ENCODE assay signal across 10 cellular contexts in genomic region chr12:66813137-66813867, GRCh38.
DNase-seq lines count a peak whose midpoint lies in the region; TF ChIP-seq lines count a peak whose summit lies in the region.
"Had no signal": no experiment of that assay in that cellular context is flagged by ENCODE, and none has a peak within 500 bp of the region (broad histone marks: within the 10 kb centered on the region; RNA-seq: fewer than 3 reads in every experiment).

No MANE protein-coding gene starts in this region.

- no peak overlapping the region for H3K27ac ChIP-seq in right atrium auricular region
- H3K27ac ChIP-seq: transverse colon had no signal

- no peak for TF ChIP-seq CTCF in nephron progenitor cell (IDR thresholded peaks at IDR 0.05)
- TF ChIP-seq CTCF in right atrium auricular region (IDR thresholded peaks at IDR 0.05) = no peak
- TF ChIP-seq CTCF in glutamatergic neuron (IDR thresholded peaks at IDR 0.05; ENCODE audit: partially characterized antibody, unreplicated experiment) = no peak

- H3K9me3 Mint-ChIP-seq in activated naive CD4-positive, alpha-beta T cell treated with anti-CD3 and anti-CD28 coated beads, Interleukin-2, amount 10 ng/mL, durations not matched to agents 7 days and 5 days = no peaks in the 10 kb centered on the region
- H3K9me3 Mint-ChIP-seq in nephron progenitor cell (no peaks in the 10 kb centered on the region), glutamatergic neuron (ENCODE audit: unreplicated experiment) (peaks cover 4% of the 10 kb centered on the region)

- H3K9me3 ChIP-seq in right atrium auricular region = no peaks in the 10 kb centered on the region
- H3K9me3 ChIP-seq: transverse colon had no signal

- no peaks in the 10 kb centered on the region for H3K36me3 ChIP-seq in right atrium auricular region
- H3K36me3 ChIP-seq: transverse colon had no signal

- peaks cover 8% of the 10 kb centered on the region for H3K4me1 Mint-ChIP-seq in activated naive CD4-positive, alpha-beta T cell treated with anti-CD3 and anti-CD28 coated beads, Interleukin-2, amount 10 ng/mL, durations not matched to agents 7 days and 5 days
- H3K4me1 Mint-ChIP-seq in nephron progenitor cell (peaks cover 8% of the 10 kb centered on the region), glutamatergic neuron (ENCODE audit: low read depth, unreplicated experiment) (peaks cover 8% of the 10 kb centered on the region)

- no peaks in the 10 kb centered on the region for H3K27me3 ChIP-seq in right atrium auricular region
- H3K27me3 ChIP-seq: transverse colon had no signal

- H3K27me3 Mint-ChIP-seq in activated naive CD4-positive, alpha-beta T cell treated with anti-CD3 and anti-CD28 coated beads, Interleukin-2, amount 10 ng/mL, durations not matched to agents 7 days and 5 days = no peaks in the 10 kb centered on the region
- H3K27me3 Mint-ChIP-seq in nephron progenitor cell (ENCODE audit: low read depth, poor library complexity) (no peaks in the 10 kb centered on the region), glutamatergic neuron (ENCODE audit: unreplicated experiment) (no peaks in the 10 kb centered on the region)

- no peaks in the 10 kb centered on the region for H3K36me3 Mint-ChIP-seq in activated naive CD4-positive, alpha-beta T cell treated with anti-CD3 and anti-CD28 coated beads, Interleukin-2, amount 10 ng/mL, durations not matched to agents 7 days and 5 days
- H3K36me3 Mint-ChIP-seq in nephron progenitor cell (ENCODE audit: low read depth) = no peaks in the 10 kb centered on the region
- H3K36me3 Mint-ChIP-seq in glutamatergic neuron (ENCODE audit: unreplicated experiment) = no peaks in the 10 kb centered on the region

- H3K4me3 ChIP-seq in right atrium auricular region = no peak overlapping the region
- H3K4me3 ChIP-seq: transverse colon had no signal

- H3K4me1 ChIP-seq in right atrium auricular region = no peaks in the 10 kb centered on the region
- H3K4me1 ChIP-seq: transverse colon had no signal

- no peak overlapping the region for H3K27ac Mint-ChIP-seq in activated naive CD4-positive, alpha-beta T cell treated with anti-CD3 and anti-CD28 coated beads, Interleukin-2, amount 10 ng/mL, durations not matched to agents 7 days and 5 days
- peak overlapping the region; percentile 30 for H3K27ac Mint-ChIP-seq in nephron progenitor cell
- no peak overlapping the region for H3K27ac Mint-ChIP-seq in glutamatergic neuron (ENCODE audit: unreplicated experiment)

- H3K4me3 Mint-ChIP-seq in activated naive CD4-positive, alpha-beta T cell treated with anti-CD3 and anti-CD28 coated beads, Interleukin-2, amount 10 ng/mL, durations not matched to agents 7 days and 5 days = no peak overlapping the region
- no peak overlapping the region for H3K4me3 Mint-ChIP-seq in nephron progenitor cell
- no peak overlapping the region for H3K4me3 Mint-ChIP-seq in glutamatergic neuron (ENCODE audit: unreplicated experiment)

- DNase-seq in activated naive CD4-positive, alpha-beta T cell treated with anti-CD3 and anti-CD28 coated beads, Interleukin-2, amount 10 ng/mL, durations not matched to agents 7 days and 5 days = peak; percentile 21
- DNase-seq in activated naive CD4-positive, alpha-beta T cell treated with Interleukin-2 at 50 U/mL for 16 hours = no peak
- DNase-seq in NCI-H1417 (lab: John Stamatoyannopoulos, UW) (peak in 2 of 3 experiments; percentile 62 to 87), SHP77 treated with DMSO at 0.1 percent for 48 hours (lab: John Stamatoyannopoulos, UW) (peak; percentile 16), nephron progenitor cell (no peak), right atrium auricular region (ENCODE audit: low spot score) (no peak), NCI-H2227 (lab: John Stamatoyannopoulos, UW; ENCODE audit: unreplicated experiment) (no peak), glutamatergic neuron (no peak)
- DNase-seq: hippocampal formation, transverse colon had no signal

- CTCF ChIA-PET in activated naive CD4-positive, alpha-beta T cell treated with anti-CD3 and anti-CD28 coated beads, Interleukin-2, amount 10 ng/mL, durations not matched to agents 7 days and 5 days (lab: Charles Lee) = no interaction called here

Comparison
In these comparisons a context has a peak if more than half of its experiments do, and no peak if none do; other contexts are left out.
1. DNase-seq: peak in activated naive CD4-positive, alpha-beta T cell treated with anti-CD3 and anti-CD28 coated beads, Interleukin-2, amount 10 ng/mL, durations not matched to agents 7 days and 5 days (single experiment), NCI-H1417 (2 of 3) and SHP77 treated with DMSO at 0.1 percent for 48 hours (single experiment); none in activated naive CD4-positive, alpha-beta T cell treated with Interleukin-2 at 50 U/mL for 16 hours (single experiment), nephron progenitor cell (single experiment), right atrium auricular region (single experiment), NCI-H2227 (single experiment) and glutamatergic neuron (single experiment).